8 cellular contexts compared by ENCODE assay signal in genomic region chr22:37634505-37635002, GRCh38. TPM values are rescaled to one million over a fixed set of nuclear protein-coding genes. Genes with fewer than 3 reads are reported as not detected.
DNase-seq lines count a peak whose midpoint lies in the region; ATAC-seq, FAIRE-seq and TF ChIP-seq lines count a peak whose summit lies in the region.

No MANE protein-coding gene starts in this region.

- peak overlapping the region; percentile 68 for H2BK20ac ChIP-seq in IMR-90 (ENCODE audit: low read depth, low read length)

- BruUV-seq in IMR-90 (replicated peaks; lab: Mats Ljungman, UMichigan) (no TSS peak), GM12878 (replicated peaks; lab: Mats Ljungman, UMichigan) (TSS peak; percentile 24)

- ATAC-seq in IMR-90 (ENCODE audit: low read depth) (no peak; the same call in 1 of the 2 replicates), GM12878 (peak; percentile 23), body of pancreas (no peak)

- in situ Hi-C loops in IMR-90 (cut with MboI; ENCODE audit: low sequenced_read_pairs): no loop called here
- in situ Hi-C loops in GM12878 (cut with MboI): no loop called here

- dilution Hi-C loops in IMR-90 (cut with HindIII; ENCODE audit: low sequenced_read_pairs, unreplicated experiment): no loop called here

- peaks cover 19% of the 10 kb centered on the region for H3K9me1 ChIP-seq in IMR-90 (ENCODE audit: insufficient read depth, low read length)

- intact Hi-C loops in IMR-90 (cut with micrococcal nuclease) (no loop called here), GM12878 (cut with micrococcal nuclease; ENCODE audit: unreplicated experiment) (no loop called here), body of pancreas (cut with DNase I) (no loop called here)

- H3K4me2 ChIP-seq in IMR-90 (ENCODE audit: low read depth, low read length) (peak overlapping the region; percentile 37), GM12878 (ENCODE audit: control insufficient read depth, insufficient read depth) (peak overlapping the region; percentile 87)

- WGBS in IMR-90 (ENCODE audit: extremely low coverage in 2 of 2, insufficient read length in 1 of 2), 2 experiments: 0% methylated on average over 2 of the region's 6 CpGs; no CpG with 5 or more reads in 1 of the 2 experiments
- WGBS in GM12878 (ENCODE audit: insufficient coverage, insufficient replicate concordance, low lambda C conversion rate, missing lambda C conversion rate): 37% methylated on average over 6 of the region's 6 CpGs
- 63 to 68% methylated on average over 3 to 6 of the region's 6 CpGs for WGBS in body of pancreas, 2 donors

- H4K8ac ChIP-seq in IMR-90 (ENCODE audit: low read depth in 2 of 2, low read length in 2 of 2): peak overlapping the region; percentile 84 to 99

- peak overlapping the region; percentile 89 for H2BK120ac ChIP-seq in IMR-90 (ENCODE audit: low read depth, low read length)

- peak overlapping the region; percentile 96 for H3K4ac ChIP-seq in IMR-90 (ENCODE audit: low read depth, low read length)

- peak; percentile 78 for FAIRE-seq in GM12878 (lab: Jason Lieb, UNC)

- peak overlapping the region; percentile 72 for H3K56ac ChIP-seq in IMR-90 (ENCODE audit: extremely low read depth, insufficient read depth, low read length)

- no peak for TF ChIP-seq EP300 in GM12878 (IDR thresholded peaks at IDR 0.05; ENCODE audit: borderline replicate concordance in 1 of 2, control insufficient read depth in 1 of 2, low read depth in 2 of 2, low read length in 2 of 2)

- DNase-seq in AG09309 (ENCODE audit: low read depth) (no peak), IMR-90 (no peak), GM12878 (ENCODE audit: low read depth, low spot score) (no peak), body of pancreas (no peak), SW 1271 (lab: John Stamatoyannopoulos, UW) (no peak), pons (ENCODE audit: low spot score) (no peak)
- DNase-seq in central memory CD4-positive, alpha-beta T cell: no peak

- H3K18ac ChIP-seq in IMR-90 (ENCODE audit: low read depth, low read length): peak overlapping the region; percentile 35

- H2BK15ac ChIP-seq in IMR-90 (ENCODE audit: low read depth, low read length): peak overlapping the region; percentile 86; the same call in 1 of the 3 replicates

- TF ChIP-seq CTCF in AG09309 (IDR thresholded peaks at IDR 0.05; ENCODE audit: control insufficient read depth, insufficient read depth, low read depth, low read length, missing control alignments) (peak; percentile 22), IMR-90 (conservative IDR thresholded peaks at IDR 0.05; ENCODE audit: low read depth, low read length) (peak; percentile 24; the same call in 1 of the 2 replicates), GM12878 (IDR thresholded peaks at IDR 0.05 in 2 of 3, conservative IDR thresholded peaks at IDR 0.05 in 1 of 3; ENCODE audit: control insufficient read depth in 2 of 3, extremely low read depth in 1 of 3, insufficient read depth in 1 of 3, low read depth in 3 of 3, low read length in 3 of 3) (peak; percentile 29 to 49 (median 43)), body of pancreas (IDR thresholded peaks at IDR 0.05) (no peak)

- H3K4me1 ChIP-seq in IMR-90 (ENCODE audit: control insufficient read depth, insufficient read depth, low read length) (peaks cover 40% of the 10 kb centered on the region), GM12878 (ENCODE audit: control insufficient read depth, insufficient read depth, low read length) (peaks cover 72% of the 10 kb centered on the region), mucosa of rectum (ENCODE audit: control insufficient read depth in 2 of 2, insufficient read depth in 2 of 2, low read length in 2 of 2) (peaks cover 52 to 60% of the 10 kb centered on the region in 2 donors), body of pancreas (peaks cover 21% of the 10 kb centered on the region)

- H4K91ac ChIP-seq in IMR-90 (ENCODE audit: insufficient read depth, low read depth, low read length): peak overlapping the region; percentile 75

- SMC1A ChIA-PET in GM12878 (lab: Charles Lee; ENCODE audit: uncharacterized antibody, unreplicated experiment): interaction anchor here (0.8 to 5.9 kb wide), 8 partner anchors 8 to 46 kb away, joined by 3 to 33 read pairs (median 15); partner anchors contain the start of genes GGA1, LGALS1 and PDXP

- 0 out of 2 replicates have a peak, but pooled peaks have one; percentile 15 for TF ChIP-seq RAD21 in IMR-90 (IDR thresholded peaks at IDR 0.05; ENCODE audit: low read length)
- TF ChIP-seq RAD21 in GM12878 (IDR thresholded peaks at IDR 0.05; ENCODE audit: insufficient read depth, low read depth, low read length): peak; percentile 50

- H3K36me3 ChIP-seq in IMR-90 (ENCODE audit: control insufficient read depth, insufficient read depth, low read length) (peaks cover 17% of the 10 kb centered on the region; the same call in 1 of the 2 replicates), GM12878 (ENCODE audit: control insufficient read depth in 2 of 2, insufficient read depth in 2 of 2, low read length in 1 of 2) (peaks cover 0 to 5% of the 10 kb centered on the region in 2 experiments; a peak in 2 of 4 replicates), mucosa of rectum (ENCODE audit: control insufficient read depth in 2 of 2, insufficient read depth in 2 of 2, low read length in 2 of 2) (peaks cover 19 to 20% of the 10 kb centered on the region in 2 donors), body of pancreas (replicated peaks in 1 of 2; ENCODE audit: insufficient read depth in 1 of 2, low read depth in 2 of 2) (peaks cover 0 to 9% of the 10 kb centered on the region in 2 donors)

- peak overlapping the region; percentile 97 for H2AK9ac ChIP-seq in IMR-90 (replicated peaks; ENCODE audit: low read depth, low read length, poor library complexity)

- H3K9ac ChIP-seq in IMR-90 (ENCODE audit: low read depth, low read length): peak overlapping the region; percentile 41
- H3K9ac ChIP-seq in GM12878 (ENCODE audit: control insufficient read depth, insufficient read depth, low read length): peak overlapping the region; percentile 78
- H3K9ac ChIP-seq in mucosa of rectum (ENCODE audit: low read depth in 1 of 2, low read length in 2 of 2): peak overlapping the region in 1 of 2 donors; percentile 47

- H4K20me1 ChIP-seq in IMR-90 (ENCODE audit: insufficient read depth, low read length) (no peaks in the 10 kb centered on the region), GM12878 (ENCODE audit: control insufficient read depth, insufficient read depth) (no peaks in the 10 kb centered on the region)

- H3K23ac ChIP-seq in IMR-90 (ENCODE audit: low read depth, low read length): peak overlapping the region; percentile 86

- peak overlapping the region; percentile 90 for H2AFZ ChIP-seq in IMR-90 (replicated peaks; ENCODE audit: low read length, poor library complexity)
- peak overlapping the region; percentile 5; the same call in 1 of the 2 replicates for H2AFZ ChIP-seq in GM12878 (ENCODE audit: control insufficient read depth, low read depth, low read length)

- H3K9me3 ChIP-seq in IMR-90 (ENCODE audit: control insufficient read depth, insufficient read depth, low read length): no peaks in the 10 kb centered on the region
- no peaks in the 10 kb centered on the region for H3K9me3 ChIP-seq in GM12878 (replicated peaks; ENCODE audit: control insufficient read depth, insufficient read depth, low read length)
- no peaks in the 10 kb centered on the region for H3K9me3 ChIP-seq in mucosa of rectum (ENCODE audit: control insufficient read depth in 2 of 2, low read length in 2 of 2)
- H3K9me3 ChIP-seq in body of pancreas: no peaks in the 10 kb centered on the region

- RAD21 ChIA-PET in GM12878 (lab: Charles Lee; ENCODE audit: unreplicated experiment): interaction anchor here (0.8 to 4.0 kb wide), 13 partner anchors 8 to 262 kb away, joined by 3 to 47 read pairs (median 7); partner anchors contain the start of genes GGA1, LGALS1, NOL12 and PDXP

- peak overlapping the region; percentile 91 for H3K14ac ChIP-seq in IMR-90 (replicated peaks; ENCODE audit: low read depth, low read length)

- H3K27me3 ChIP-seq in IMR-90 (ENCODE audit: control insufficient read depth, insufficient read depth, low read length): no peaks in the 10 kb centered on the region
- H3K27me3 ChIP-seq in GM12878 (replicated peaks in 1 of 2; ENCODE audit: control insufficient read depth in 2 of 2, insufficient read depth in 2 of 2, low read length in 1 of 2): no peaks in the 10 kb centered on the region
- H3K27me3 ChIP-seq in mucosa of rectum (ENCODE audit: control insufficient read depth in 2 of 2, insufficient read depth in 2 of 2, low read length in 2 of 2): no peaks in the 10 kb centered on the region
- no peaks in the 10 kb centered on the region for H3K27me3 ChIP-seq in body of pancreas

- H3K4me3 ChIP-seq in AG09309 (ENCODE audit: control insufficient read depth, low read depth, low read length) (no peak overlapping the region), IMR-90 (ENCODE audit: insufficient read depth, low read depth, low read length) (no peak overlapping the region), GM12878 (peak overlapping the region; percentile 57; the same call in 1 of the 2 replicates), mucosa of rectum (ENCODE audit: low read length in 2 of 2) (no peak overlapping the region), body of pancreas (no peak overlapping the region)

- peak overlapping the region; percentile 89 for H2BK5ac ChIP-seq in IMR-90 (ENCODE audit: low read depth, low read length, poor library complexity, severe bottlenecking)

- H2AK5ac ChIP-seq in IMR-90 (ENCODE audit: low read depth, low read length): peak overlapping the region; percentile 96

- peak overlapping the region; percentile 42 for H4K5ac ChIP-seq in IMR-90 (ENCODE audit: low read depth, low read length)

- POLR2A ChIA-PET in IMR-90 (lab: Charles Lee; ENCODE audit: unreplicated experiment) (interaction anchor here (0.9 to 1.1 kb wide), 3 partner anchors 26 to 41 kb away, joined by 3 read pairs; partner anchors contain the start of genes GGA1 and LGALS1), GM12878 (lab: Charles Lee) (interaction anchor here (1.1 to 8.2 kb wide), 11 partner anchors 9 to 173 kb away, joined by 3 to 67 read pairs (median 9); partner anchors contain the start of genes GCAT, GGA1, LGALS1 and PDXP)

- TF ChIP-seq POLR2A in IMR-90 (IDR thresholded peaks at IDR 0.05; ENCODE audit: low read depth, low read length) (no peak; the same call in 1 of the 2 replicates), GM12878 (IDR thresholded peaks at IDR 0.05; ENCODE audit: low read depth, low read length) (peak; percentile 52; the same call in 1 of the 2 replicates), body of pancreas (IDR thresholded peaks at IDR 0.05) (no peak)

- CTCF ChIA-PET in IMR-90 (lab: Yijun Ruan, JAX): interaction anchor here (1.0 to 3.0 kb wide), 3 partner anchors 9 to 159 kb away, joined by 3 to 12 read pairs (median 3); no protein-coding TSS in a partner anchor
- CTCF ChIA-PET in GM12878 (lab: Yijun Ruan, JAX): interaction anchor here (0.6 to 15.9 kb wide), 9 partner anchors 9 to 272 kb away, joined by 4 to 396 read pairs (median 12); partner anchors contain the start of genes GGA1, LGALS1, NOL12 and PDXP

- peaks cover 1% of the 10 kb centered on the region for H3K79me2 ChIP-seq in GM12878 (ENCODE audit: control insufficient read depth, insufficient read depth, low read length)

- H3K27ac ChIP-seq in IMR-90 (ENCODE audit: insufficient read depth, low read length) (peak overlapping the region; percentile 97), GM12878 (ENCODE audit: control insufficient read depth, insufficient read depth) (peak overlapping the region; percentile 92), mucosa of rectum (ENCODE audit: low read depth in 2 of 2, low read length in 2 of 2) (peak overlapping the region; percentile 57 to 87), body of pancreas (peak overlapping the region in 2 of 4 donors; percentile 63 to 68)

- H3K79me1 ChIP-seq in IMR-90 (ENCODE audit: low read depth in 1 of 2, low read length in 2 of 2): peaks cover 0 to 51% of the 10 kb centered on the region in 2 experiments; a peak in 2 of 4 replicates

RNA-seq across cellular contexts. Expression of gene SH3BP1, which starts 4.9 kb away (rescaled TPM):
- total RNA-seq in IMR-90 (2012; rRNA removed): 8.8 and 10.8 TPM in 2 replicates
- 30.0 and 33.3 TPM in 2 replicates for polyA plus RNA-seq in IMR-90 (2012; rRNA removed)
- polyA plus RNA-seq in IMR-90 (2012; cell fraction: cytosol; rRNA removed): 11.6 and 27.3 TPM in 2 replicates
- polyA plus RNA-seq in IMR-90 (2012; cell fraction: nucleus; rRNA removed; ENCODE audit: low replicate concordance): 67.7 and 113 TPM in 2 replicates
- total RNA-seq in GM12878 (2013; cell fraction: nucleolus; rRNA removed): 73.5 and 76.3 TPM in 2 replicates
- total RNA-seq in GM12878 (2014; rRNA removed): 34.0 and 37.5 TPM in 2 replicates
- total RNA-seq in GM12878 (2014; rRNA removed; fragmentation: Illumina TruSeq; extraction: Trizol): 16.8 and 17.9 TPM in 2 replicates
- 67.0 and 70.5 TPM in 2 replicates for total RNA-seq in GM12878 (2021)
- polyA plus RNA-seq in GM12878 (2011; ENCODE audit: low read depth): 126 TPM
- 14.5 and 27.0 TPM in 2 replicates for polyA plus RNA-seq in GM12878 (2011; rRNA removed)
- polyA plus RNA-seq in GM12878 (2011; cell fraction: cytosol; rRNA removed): 37.4 and 46.9 TPM in 2 replicates
- 135 and 140 TPM in 2 replicates for polyA plus RNA-seq in GM12878 (2011; cell fraction: nucleus; rRNA removed)
- 56.7 and 111 TPM in 2 replicates for polyA plus RNA-seq in GM12878 (2012)
- polyA plus RNA-seq in GM12878 (2014; fragmentation: Illumina TruSeq; extraction: Trizol): 22.9 and 58.6 TPM in 2 replicates
- polyA plus RNA-seq in GM12878 (2014; fragmentation: Nextera tagmentation; extraction: Ambion mirVana): 1 to 10 TPM in 1 of 2 experiments, under 1 TPM in 1; 0.29 to 1.1 TPM
- polyA plus RNA-seq in GM12878 (2014; rRNA removed): 31.7 and 43.3 TPM in 2 replicates
- polyA plus RNA-seq in GM12878 (2016; fragmentation: Nextera tagmentation; extraction: Ambion mirVana): 1 to 10 TPM; 4.8 to 9.9 TPM
- polyA minus RNA-seq in GM12878 (2011; rRNA and poly(A)+ RNA removed): 39.4 and 47.3 TPM in 2 replicates
- polyA minus RNA-seq in GM12878 (2011; cell fraction: cytosol; rRNA and poly(A)+ RNA removed): 11.4 and 39.4 TPM in 2 replicates
- polyA minus RNA-seq in GM12878 (2011; cell fraction: nucleus; rRNA and poly(A)+ RNA removed): 33.5 and 50.5 TPM in 2 replicates
- 10 to 100 TPM in 1 of 2 donors, 1 to 10 TPM in 1; 2.0 to 40.0 TPM for total RNA-seq in body of pancreas

RNA-seq across cellular contexts. Expression of gene PDXP, which starts 24.0 kb away (rescaled TPM):
- total RNA-seq in IMR-90 (2012; rRNA removed) (5.4 and 5.6 TPM in 2 replicates), GM12878 (2014; rRNA removed) (36.8 and 41.1 TPM in 2 replicates), GM12878 (2014; rRNA removed; fragmentation: Illumina TruSeq; extraction: Trizol) (27.2 and 29.7 TPM in 2 replicates), GM12878 (2021) (38.6 and 44.7 TPM in 2 replicates), body of pancreas (10 to 100 TPM in 1 of 2 donors, 1 to 10 TPM in 1; 7.0 to 23.1 TPM)
- polyA plus RNA-seq in IMR-90 (2012; rRNA removed) (24.1 and 26.5 TPM in 2 replicates), GM12878 (2011; rRNA removed) (25.4 and 39.4 TPM in 2 replicates), GM12878 (2014; fragmentation: Illumina TruSeq; extraction: Trizol) (30.1 and 40.0 TPM in 2 replicates), GM12878 (2014; fragmentation: Nextera tagmentation; extraction: Ambion mirVana) (10 to 100 TPM in 1 of 2 experiments, 1 to 10 TPM in 1; 9.8 to 15.2 TPM), GM12878 (2014; rRNA removed) (56.7 and 57.9 TPM in 2 replicates), GM12878 (2016; fragmentation: Nextera tagmentation; extraction: Ambion mirVana) (1 to 10 TPM; 4.4 to 4.8 TPM)
- polyA plus RNA-seq in IMR-90 (2012; cell fraction: cytosol; rRNA removed): 17.9 and 18.9 TPM in 2 replicates
- 4.8 and 10.9 TPM in 2 replicates for polyA plus RNA-seq in IMR-90 (2012; cell fraction: nucleus; rRNA removed; ENCODE audit: low replicate concordance)
- 7.4 and 8.6 TPM in 2 replicates for total RNA-seq in GM12878 (2013; cell fraction: nucleolus; rRNA removed)
- 14.9 TPM for polyA plus RNA-seq in GM12878 (2011; ENCODE audit: low read depth)
- polyA plus RNA-seq in GM12878 (2011; cell fraction: cytosol; rRNA removed): 66.8 and 73.1 TPM in 2 replicates
- polyA plus RNA-seq in GM12878 (2011; cell fraction: nucleus; rRNA removed): 26.0 and 35.5 TPM in 2 replicates
- polyA plus RNA-seq in GM12878 (2012): 17.7 and 26.5 TPM in 2 replicates
- polyA minus RNA-seq in GM12878 (2011; rRNA and poly(A)+ RNA removed): 22.2 and 37.3 TPM in 2 replicates
- polyA minus RNA-seq in GM12878 (2011; cell fraction: cytosol; rRNA and poly(A)+ RNA removed): 11.4 and 17.4 TPM in 2 replicates
- polyA minus RNA-seq in GM12878 (2011; cell fraction: nucleus; rRNA and poly(A)+ RNA removed): 7.3 and 9.7 TPM in 2 replicates

RNA-seq across cellular contexts. Expression of gene GGA1, which starts 25.9 kb away (rescaled TPM):
- 17.2 and 19.7 TPM in 2 replicates for total RNA-seq in IMR-90 (2012; rRNA removed)
- polyA plus RNA-seq in IMR-90 (2012; rRNA removed): 48.5 and 50.4 TPM in 2 replicates
- 17.9 and 26.5 TPM in 2 replicates for polyA plus RNA-seq in IMR-90 (2012; cell fraction: cytosol; rRNA removed)
- 243 and 309 TPM in 2 replicates for polyA plus RNA-seq in IMR-90 (2012; cell fraction: nucleus; rRNA removed; ENCODE audit: low replicate concordance)
- 185 and 204 TPM in 2 replicates for total RNA-seq in GM12878 (2013; cell fraction: nucleolus; rRNA removed)
- 43.1 and 53.4 TPM in 2 replicates for total RNA-seq in GM12878 (2014; rRNA removed)
- total RNA-seq in GM12878 (2014; rRNA removed; fragmentation: Illumina TruSeq; extraction: Trizol): 29.1 and 30.4 TPM in 2 replicates
- total RNA-seq in GM12878 (2021): 55.0 and 63.4 TPM in 2 replicates
- polyA plus RNA-seq in GM12878 (2011; ENCODE audit: low read depth): 20.6 TPM
- polyA plus RNA-seq in GM12878 (2011; rRNA removed): 38.7 and 43.7 TPM in 2 replicates
- polyA plus RNA-seq in GM12878 (2011; cell fraction: cytosol; rRNA removed): 29.0 and 49.3 TPM in 2 replicates
- 214 and 255 TPM in 2 replicates for polyA plus RNA-seq in GM12878 (2011; cell fraction: nucleus; rRNA removed)
- 46.2 and 48.1 TPM in 2 replicates for polyA plus RNA-seq in GM12878 (2012)
- 23.4 and 31.6 TPM in 2 replicates for polyA plus RNA-seq in GM12878 (2014; fragmentation: Illumina TruSeq; extraction: Trizol)
- polyA plus RNA-seq in GM12878 (2014; fragmentation: Nextera tagmentation; extraction: Ambion mirVana): 1 to 10 TPM; 1.4 to 4.8 TPM
- polyA plus RNA-seq in GM12878 (2014; rRNA removed): 77.8 and 79.4 TPM in 2 replicates
- 10 to 100 TPM; 45.0 to 48.0 TPM for polyA plus RNA-seq in GM12878 (2016; fragmentation: Nextera tagmentation; extraction: Ambion mirVana)
- polyA minus RNA-seq in GM12878 (2011; rRNA and poly(A)+ RNA removed): 30.1 and 54.2 TPM in 2 replicates
- polyA minus RNA-seq in GM12878 (2011; cell fraction: cytosol; rRNA and poly(A)+ RNA removed): 15.8 and 17.6 TPM in 2 replicates
- polyA minus RNA-seq in GM12878 (2011; cell fraction: nucleus; rRNA and poly(A)+ RNA removed): 45.1 and 75.9 TPM in 2 replicates
- total RNA-seq in body of pancreas: 10 to 100 TPM; 38.4 to 42.5 TPM

RNA-seq across cellular contexts. Expression of gene LGALS1, which starts 40.9 kb away (rescaled TPM):
- total RNA-seq in IMR-90 (2012; rRNA removed): 9,081 and 15,383 TPM in 2 replicates
- 11,896 and 18,749 TPM in 2 replicates for polyA plus RNA-seq in IMR-90 (2012; rRNA removed)
- 53,551 and 65,152 TPM in 2 replicates for polyA plus RNA-seq in IMR-90 (2012; cell fraction: cytosol; rRNA removed)
- polyA plus RNA-seq in IMR-90 (2012; cell fraction: nucleus; rRNA removed; ENCODE audit: low replicate concordance): 5,542 and 13,774 TPM in 2 replicates
- 71.4 and 74.1 TPM in 2 replicates for total RNA-seq in GM12878 (2013; cell fraction: nucleolus; rRNA removed)
- total RNA-seq in GM12878 (2014; rRNA removed): 1,028 and 1,163 TPM in 2 replicates
- total RNA-seq in GM12878 (2014; rRNA removed; fragmentation: Illumina TruSeq; extraction: Trizol): 508 and 518 TPM in 2 replicates
- 636 and 637 TPM in 2 replicates for total RNA-seq in GM12878 (2021)
- 1,837 TPM for polyA plus RNA-seq in GM12878 (2011; ENCODE audit: low read depth)
- polyA plus RNA-seq in GM12878 (2011; rRNA removed): 690 and 1,889 TPM in 2 replicates
- polyA plus RNA-seq in GM12878 (2011; cell fraction: cytosol; rRNA removed): 2,989 and 3,872 TPM in 2 replicates
- polyA plus RNA-seq in GM12878 (2011; cell fraction: nucleus; rRNA removed): 1,936 and 2,514 TPM in 2 replicates
- polyA plus RNA-seq in GM12878 (2012): 1,111 and 1,241 TPM in 2 replicates
- 56.5 and 312 TPM in 2 replicates for polyA plus RNA-seq in GM12878 (2014; fragmentation: Illumina TruSeq; extraction: Trizol)
- polyA plus RNA-seq in GM12878 (2014; fragmentation: Nextera tagmentation; extraction: Ambion mirVana): 100 to 1,000 TPM; 571 TPM
- 1,386 and 1,631 TPM in 2 replicates for polyA plus RNA-seq in GM12878 (2014; rRNA removed)
- polyA plus RNA-seq in GM12878 (2016; fragmentation: Nextera tagmentation; extraction: Ambion mirVana): 100 to 1,000 TPM; 777 to 791 TPM
- polyA minus RNA-seq in GM12878 (2011; rRNA and poly(A)+ RNA removed): 796 and 1,494 TPM in 2 replicates
- polyA minus RNA-seq in GM12878 (2011; cell fraction: cytosol; rRNA and poly(A)+ RNA removed): 213 and 229 TPM in 2 replicates
- polyA minus RNA-seq in GM12878 (2011; cell fraction: nucleus; rRNA and poly(A)+ RNA removed): 191 and 194 TPM in 2 replicates
- 100 to 1,000 TPM in 1 of 2 donors, 10 to 100 TPM in 1; 90.3 to 325 TPM for total RNA-seq in body of pancreas

RNA-seq across cellular contexts. Expression of gene NOL12, which starts 51.6 kb away (rescaled TPM):
- 16.0 and 29.7 TPM in 2 replicates for total RNA-seq in IMR-90 (2012; rRNA removed)
- polyA plus RNA-seq in IMR-90 (2012; rRNA removed): 25.6 and 25.7 TPM in 2 replicates
- polyA plus RNA-seq in IMR-90 (2012; cell fraction: cytosol; rRNA removed): 23.2 and 28.5 TPM in 2 replicates
- 44.8 and 73.3 TPM in 2 replicates for polyA plus RNA-seq in IMR-90 (2012; cell fraction: nucleus; rRNA removed; ENCODE audit: low replicate concordance)
- 24.0 and 33.8 TPM in 2 replicates for total RNA-seq in GM12878 (2013; cell fraction: nucleolus; rRNA removed)
- 42.1 and 43.2 TPM in 2 replicates for total RNA-seq in GM12878 (2014; rRNA removed)
- total RNA-seq in GM12878 (2014; rRNA removed; fragmentation: Illumina TruSeq; extraction: Trizol): 34.2 and 40.5 TPM in 2 replicates
- total RNA-seq in GM12878 (2021): 36.5 and 37.0 TPM in 2 replicates
- 10.0 TPM for polyA plus RNA-seq in GM12878 (2011; ENCODE audit: low read depth)
- 23.1 and 25.8 TPM in 2 replicates for polyA plus RNA-seq in GM12878 (2011; rRNA removed)
- 22.1 and 36.9 TPM in 2 replicates for polyA plus RNA-seq in GM12878 (2011; cell fraction: cytosol; rRNA removed)
- 38.6 and 48.7 TPM in 2 replicates for polyA plus RNA-seq in GM12878 (2011; cell fraction: nucleus; rRNA removed)
- polyA plus RNA-seq in GM12878 (2012): 14.2 and 20.3 TPM in 2 replicates
- 15.5 and 43.2 TPM in 2 replicates for polyA plus RNA-seq in GM12878 (2014; fragmentation: Illumina TruSeq; extraction: Trizol)
- 10 to 100 TPM in 1 of 2 experiments, 1 to 10 TPM in 1; 3.3 to 12.9 TPM for polyA plus RNA-seq in GM12878 (2014; fragmentation: Nextera tagmentation; extraction: Ambion mirVana)
- 41.7 and 49.8 TPM in 2 replicates for polyA plus RNA-seq in GM12878 (2014; rRNA removed)
- polyA plus RNA-seq in GM12878 (2016; fragmentation: Nextera tagmentation; extraction: Ambion mirVana): 10 to 100 TPM; 64.6 to 69.4 TPM
- 5.6 and 12.4 TPM in 2 replicates for polyA minus RNA-seq in GM12878 (2011; rRNA and poly(A)+ RNA removed)
- polyA minus RNA-seq in GM12878 (2011; cell fraction: cytosol; rRNA and poly(A)+ RNA removed): 9.0 and 9.5 TPM in 2 replicates
- 5.2 and 12.5 TPM in 2 replicates for polyA minus RNA-seq in GM12878 (2011; cell fraction: nucleus; rRNA and poly(A)+ RNA removed)
- total RNA-seq in body of pancreas: 10 to 100 TPM; 10.4 to 19.1 TPM

Comparison
In these comparisons a context has a peak if more than half of its experiments do, and no peak if none do; other contexts are left out.
1. CTCF ChIP-seq: peak in AG09309 (single experiment), IMR-90 (single experiment) and GM12878 (3 of 3); none in body of pancreas (0 of 7).